37 cellular contexts compared by ENCODE assay signal in genomic region chr11:90556026-90556425, GRCh38.
"Had no signal": no experiment of that assay in that cellular context is flagged by ENCODE, and none has a peak within 500 bp of the region (broad histone marks: within the 10 kb centered on the region; RNA-seq: fewer than 3 reads in every experiment).

No MANE protein-coding gene starts in this region.

- H3K4me1 ChIP-seq: adrenal gland, body of pancreas, breast epithelium had no signal

- DNase-seq: activated CD4-positive, alpha-beta memory T cell treated with anti-CD3 and anti-CD28 coated beads for 36 hours; activated CD4-positive, alpha-beta T cell treated with anti-CD3 and anti-CD28 coated beads for 1 hour; activated CD4-positive, alpha-beta T cell treated with anti-CD3 and anti-CD28 coated beads for 36 hours; activated CD4-positive, alpha-beta T cell treated with anti-CD3 and anti-CD28 coated beads for 48 hours; activated CD4-positive, alpha-beta T cell treated with anti-CD3 and anti-CD28 coated beads, Interleukin-2, amount 10 ng/mL, durations not matched to agents 7 days and 5 days; activated CD4-positive, CD25-positive, alpha-beta regulatory T cell; activated CD8-positive, alpha-beta memory T cell treated with anti-CD3 and anti-CD28 coated beads, Interleukin-2, amount 50 U/mL, for 4 hours; activated CD8-positive, alpha-beta T cell treated with anti-CD3 and anti-CD28 coated beads for 36 hours; activated effector memory CD4-positive, alpha-beta T cell treated with anti-CD3 and anti-CD28 coated beads, Interleukin-2, amount 50 U/mL, for 16 hours; activated gamma-delta T cell treated with Interleukin-2 at 50 U/mL for 16 hours; activated naive CD4-positive, alpha-beta T cell; activated naive CD4-positive, alpha-beta T cell treated with anti-CD3 and anti-CD28 coated beads for 36 hours; activated naive CD4-positive, alpha-beta T cell treated with anti-CD3 and anti-CD28 coated beads, Interleukin-2, amount 50 U/mL, for 16 hours; activated naive CD8-positive, alpha-beta T cell treated with anti-CD3 and anti-CD28 coated beads for 36 hours; activated T-cell treated with anti-CD3 and anti-CD28 coated beads for 4 hours; activated T-cell treated with anti-CD3 and anti-CD28 coated beads, Interleukin-2, amount 50 U/mL, for 1 hour; activated T-cell treated with anti-CD3 and anti-CD28 coated beads, Interleukin-2, amount 50 U/mL, for 4 hours; activated T-cell treated with anti-CD3 and anti-CD28 coated beads, Interleukin-2, amount 50 U/mL, for 72 hours; adrenal gland; amniotic stem cell; aorta; body of pancreas; brain microvascular endothelial cell; caudate nucleus; cerebellar nuclear complex; T-cell; T-helper 17 cell; T1000 had no signal

- ATAC-seq: activated CD4-positive, alpha-beta T cell treated with anti-CD3 and anti-CD28 coated beads for 36 hours; activated CD4-positive, CD25-positive, alpha-beta regulatory T cell treated with anti-CD3 and anti-CD28 coated beads, Interleukin-2, amount 50 U/mL, for 24 hours; activated CD8-positive, alpha-beta T cell treated with anti-CD3 and anti-CD28 coated beads for 36 hours; activated naive CD4-positive, alpha-beta T cell treated with anti-CD3 and anti-CD28 coated beads, Interleukin-2, amount 50 U/mL, for 72 hours; activated T-cell treated with anti-CD3 and anti-CD28 coated beads, Interleukin-2, amount 50 U/mL, for 4 hours; activated T-cell treated with anti-CD3 and anti-CD28 coated beads, Interleukin-2, amount 50 U/mL, for 72 hours; activated T-helper 17 cell treated with anti-CD3 and anti-CD28 coated beads, Interleukin-2, amount 50 U/mL, for 72 hours; body of pancreas; T-cell; T-helper 17 cell had no signal

- H3K27ac Mint-ChIP-seq: activated CD4-positive, alpha-beta memory T cell treated with anti-CD3 and anti-CD28 coated beads for 36 hours; activated CD4-positive, alpha-beta T cell treated with anti-CD3 and anti-CD28 coated beads for 36 hours; activated CD4-positive, alpha-beta T cell treated with anti-CD3 and anti-CD28 coated beads, Interleukin-2, amount 10 ng/mL, durations not matched to agents 7 days and 5 days; activated CD8-positive, alpha-beta T cell treated with anti-CD3 and anti-CD28 coated beads for 36 hours; activated naive CD4-positive, alpha-beta T cell treated with anti-CD3 and anti-CD28 coated beads for 36 hours; activated naive CD4-positive, alpha-beta T cell treated with anti-CD3 and anti-CD28 coated beads, Interleukin-2, amount 50 U/mL, for 72 hours; activated naive CD8-positive, alpha-beta T cell treated with anti-CD3 and anti-CD28 coated beads for 36 hours; activated T-cell treated with anti-CD3 and anti-CD28 coated beads, Interleukin-2, amount 50 U/mL, for 72 hours; activated T-helper 1 cell treated with anti-CD3 and anti-CD28 coated beads, Interleukin-12 subunit alpha, Interleukin-12 subunit beta, Interleukin-2, Interleukin-4 antibody, amounts not matched to agents 30 ng/mL and 10 ng/mL and 1 ng/mL, durations not matched to agents 14 hours and 24 hours and 36 hours; activated T-helper 17 cell treated with anti-CD3 and anti-CD28 coated beads, Interleukin-2, amount 50 U/mL, for 72 hours; T-cell; T-helper 17 cell had no signal

- H3K4me1 Mint-ChIP-seq: activated CD4-positive, alpha-beta T cell treated with anti-CD3 and anti-CD28 coated beads for 36 hours; activated CD4-positive, alpha-beta T cell treated with anti-CD3 and anti-CD28 coated beads, Interleukin-2, amount 10 ng/mL, durations not matched to agents 7 days and 5 days; activated naive CD8-positive, alpha-beta T cell treated with anti-CD3 and anti-CD28 coated beads for 36 hours; activated T-helper 17 cell treated with anti-CD3 and anti-CD28 coated beads, Interleukin-2, amount 50 U/mL, for 72 hours; central memory CD8-positive, alpha-beta T cell; T-cell; T-helper 17 cell had no signal

- H3K4me3 Mint-ChIP-seq: activated CD4-positive, alpha-beta memory T cell treated with anti-CD3 and anti-CD28 coated beads for 36 hours; activated CD4-positive, alpha-beta T cell treated with anti-CD3 and anti-CD28 coated beads for 36 hours; activated CD4-positive, alpha-beta T cell treated with anti-CD3 and anti-CD28 coated beads, Interleukin-2, amount 10 ng/mL, durations not matched to agents 7 days and 5 days; activated CD8-positive, alpha-beta T cell treated with anti-CD3 and anti-CD28 coated beads for 36 hours; activated naive CD4-positive, alpha-beta T cell treated with anti-CD3 and anti-CD28 coated beads for 36 hours; activated naive CD8-positive, alpha-beta T cell treated with anti-CD3 and anti-CD28 coated beads for 36 hours; activated T-cell treated with anti-CD3 and anti-CD28 coated beads, Interleukin-2, amount 50 U/mL, for 4 hours; activated T-cell treated with anti-CD3 and anti-CD28 coated beads, Interleukin-2, amount 50 U/mL, for 72 hours; activated T-helper 1 cell treated with anti-CD3 and anti-CD28 coated beads, Interleukin-12 subunit alpha, Interleukin-12 subunit beta, Interleukin-2, Interleukin-4 antibody, amounts not matched to agents 30 ng/mL and 10 ng/mL and 1 ng/mL, durations not matched to agents 14 hours and 24 hours and 36 hours; activated T-helper 17 cell treated with anti-CD3 and anti-CD28 coated beads, Interleukin-2, amount 50 U/mL, for 72 hours; central memory CD8-positive, alpha-beta T cell; T-cell; T-helper 17 cell had no signal

- H3K36me3 ChIP-seq: adrenal gland, brain microvascular endothelial cell, breast epithelium had no signal

- H3K9me3 ChIP-seq: body of pancreas had no signal

- FAIRE-seq: astrocyte, TTC549 had no signal

- H3K27me3 ChIP-seq: adrenal gland, body of pancreas, brain microvascular endothelial cell, breast epithelium had no signal

- H3K27me3 Mint-ChIP-seq: activated CD4-positive, alpha-beta memory T cell treated with anti-CD3 and anti-CD28 coated beads for 36 hours; activated CD4-positive, alpha-beta T cell treated with anti-CD3 and anti-CD28 coated beads for 36 hours; activated CD4-positive, alpha-beta T cell treated with anti-CD3 and anti-CD28 coated beads, Interleukin-2, amount 10 ng/mL, durations not matched to agents 7 days and 5 days; activated CD8-positive, alpha-beta T cell treated with anti-CD3 and anti-CD28 coated beads for 36 hours; activated naive CD8-positive, alpha-beta T cell treated with anti-CD3 and anti-CD28 coated beads for 36 hours; activated T-helper 17 cell treated with anti-CD3 and anti-CD28 coated beads, Interleukin-2, amount 50 U/mL, for 72 hours; central memory CD8-positive, alpha-beta T cell; T-cell; T-helper 17 cell had no signal

- H3K36me3 Mint-ChIP-seq: activated CD4-positive, alpha-beta memory T cell treated with anti-CD3 and anti-CD28 coated beads for 36 hours; activated naive CD8-positive, alpha-beta T cell treated with anti-CD3 and anti-CD28 coated beads for 36 hours; T-cell had no signal

- H3K4me3 ChIP-seq: adrenal gland, body of pancreas, breast epithelium had no signal

- H3K27ac ChIP-seq: adrenal gland, body of pancreas, brain microvascular endothelial cell, breast epithelium, VCaP had no signal
